ENCODE assay signal across 33 cellular contexts in the genomic region with DNA sequence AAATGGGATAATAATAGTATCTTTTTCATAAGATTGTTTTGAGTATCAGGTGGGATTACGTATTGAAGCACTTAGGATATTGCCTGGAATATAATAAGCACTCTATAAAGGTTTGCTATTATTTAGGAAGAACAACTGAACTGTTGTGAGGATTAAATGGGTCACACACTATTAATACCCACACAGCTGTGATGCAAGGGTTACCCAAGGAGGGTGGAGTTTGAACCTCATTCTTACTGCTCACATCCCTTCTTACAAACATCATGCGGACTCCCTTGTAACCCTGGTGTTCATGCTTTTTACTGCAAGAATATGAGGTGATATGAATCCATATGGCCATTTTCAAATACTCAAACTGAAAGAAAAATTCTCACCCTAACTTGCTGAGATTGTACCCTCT.
"Had no signal": no experiment of that assay in that cellular context is flagged by ENCODE, and none has a peak within 500 bp of the region (broad histone marks: within the 10 kb centered on the region; RNA-seq: fewer than 3 reads in every experiment).

No MANE protein-coding gene starts in this region.

- ATAC-seq: activated CD8-positive, alpha-beta memory T cell treated with anti-CD3 and anti-CD28 coated beads, Interleukin-2, amount 10 ng/mL, durations not matched to agents 7 days and 5 days; activated naive CD8-positive, alpha-beta T cell treated with anti-CD3 and anti-CD28 coated beads, Interleukin-2, amount 50 U/mL, for 24 hours; PC-3 had no signal

- H3K36me3 ChIP-seq: brain microvascular endothelial cell, cardiac muscle cell, MG63, WERI-Rb-1 had no signal

- H3K4me3 ChIP-seq: cardiac muscle cell, MG63 had no signal

- DNase-seq: activated CD4-positive, alpha-beta memory T cell treated with anti-CD3 and anti-CD28 coated beads, Interleukin-2, amount 10 ng/mL, durations not matched to agents 7 days and 5 days; activated CD4-positive, alpha-beta T cell treated with anti-CD3 and anti-CD28 coated beads for 1 hour; activated CD4-positive, alpha-beta T cell treated with anti-CD3 and anti-CD28 coated beads for 48 hours; activated CD4-positive, CD25-positive, alpha-beta regulatory T cell; activated CD8-positive, alpha-beta memory T cell treated with anti-CD3 and anti-CD28 coated beads for 24 hours; activated CD8-positive, alpha-beta memory T cell treated with anti-CD3 and anti-CD28 coated beads, Interleukin-2, amount 10 ng/mL, durations not matched to agents 7 days and 5 days; activated CD8-positive, alpha-beta memory T cell treated with anti-CD3 and anti-CD28 coated beads, Interleukin-2, amount 50 U/mL, for 48 hours; activated effector memory CD4-positive, alpha-beta T cell treated with Interleukin-2 at 50 U/mL for 16 hours; activated naive CD4-positive, alpha-beta T cell treated with anti-CD3 and anti-CD28 coated beads, Interleukin-2, amount 10 ng/mL, durations not matched to agents 7 days and 5 days; activated naive CD8-positive, alpha-beta T cell treated with anti-CD3 and anti-CD28 coated beads, Interleukin-2, amount 50 U/mL, for 24 hours; activated T-cell treated with anti-CD3 and anti-CD28 coated beads, Interleukin-2, amount 50 U/mL, for 48 hours; anterior cingulate cortex; brain microvascular endothelial cell; Karpas-422; KBM-7; MG63; NCI-H1048; NCI-H1105 treated with DMSO at 0.1 percent for 48 hours; NCI-H1436; NCI-H1694 treated with DMSO at 0.1 percent for 48 hours; NCI-H2081; NCI-H2171 treated with DMSO at 0.1 percent for 48 hours; NCI-H345; NCI-H524 treated with DMSO at 0.1 percent for 48 hours; PC-3; Right ventricle myocardium superior; SW 1271; T-helper 1 cell; T-helper 2 cell; T-helper 9 cell; WERI-Rb-1 had no signal

- H3K27ac ChIP-seq: brain microvascular endothelial cell, cardiac muscle cell, WERI-Rb-1 had no signal

- FAIRE-seq: RCC 7860 had no signal

- H3K9me3 ChIP-seq: MG63 had no signal

- H3K27me3 ChIP-seq: brain microvascular endothelial cell, cardiac muscle cell, MG63 had no signal
